ENCODE assay signal across 12 cellular contexts in the genomic region with DNA sequence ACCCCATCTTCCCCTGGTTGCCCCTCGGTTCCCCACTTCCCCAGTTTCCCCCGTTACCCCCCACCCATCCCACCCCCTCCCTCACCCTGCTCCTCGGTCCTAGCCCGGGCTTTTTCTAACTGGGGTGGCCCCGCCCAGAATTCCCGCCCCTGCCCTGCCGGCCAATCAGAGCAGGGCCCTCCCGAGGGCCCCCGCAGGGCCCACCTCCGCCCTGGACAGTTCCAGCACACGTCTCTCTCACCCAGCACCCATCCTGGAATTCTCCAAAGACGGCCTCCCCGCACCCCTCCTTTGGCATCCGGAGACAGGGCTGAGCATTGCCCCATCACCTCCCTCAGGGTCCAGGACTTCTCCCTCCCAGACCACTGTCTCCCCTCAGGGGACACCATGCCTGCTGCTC. TPM values are rescaled to one million over a fixed set of nuclear protein-coding genes. Genes with fewer than 3 reads are reported as not detected.
DNase-seq lines count a peak whose midpoint lies in the region; ATAC-seq and TF ChIP-seq lines count a peak whose summit lies in the region.
"Had no signal": no experiment of that assay in that cellular context is flagged by ENCODE, and none has a peak within 500 bp of the region (broad histone marks: within the 10 kb centered on the region; RNA-seq: fewer than 3 reads in every experiment).

TSS of gene H19 (minus strand) at position 88 of the 400 bp plus-strand sequence.

- intact Hi-C loops in PC-3 (cut with micrococcal nuclease): no loop called here

- H3K4me2 ChIP-seq in PC-3 (ENCODE audit: low read length): no peak within 1 kb of the TSS

- H3K27ac ChIP-seq in PC-3 (ENCODE audit: low read length) (no peak within 1 kb of the TSS), gastroesophageal sphincter (no peak within 1 kb of the TSS)
- H3K27ac ChIP-seq: SK-N-MC had no signal

- no peak within 1 kb of the TSS for H3K4me3 ChIP-seq in PC-3 (ENCODE audit: low read length)
- no peak within 1 kb of the TSS for H3K4me3 ChIP-seq in gastroesophageal sphincter
- H3K4me3 ChIP-seq: SK-N-MC had no signal

- no peak for TF ChIP-seq EP300 in gastroesophageal sphincter (IDR thresholded peaks at IDR 0.05)

- H3K9me3 ChIP-seq in PC-3 (ENCODE audit: low read length) (no peaks in the 10 kb centered on the region), gastroesophageal sphincter (no peaks in the 10 kb centered on the region)

- POLR2A ChIA-PET in PC-3 (lab: Charles Lee; ENCODE audit: unreplicated experiment): no interaction called here

- no peaks in the 10 kb centered on the region for H3K9me2 ChIP-seq in PC-3 (replicated peaks; ENCODE audit: low read length)

- BruUV-seq in PC-3 (replicated peaks; lab: Mats Ljungman, UMichigan): no TSS peak

- H3K79me2 ChIP-seq in PC-3 (ENCODE audit: low read length): no peaks in the 10 kb centered on the region

- no peaks in the 10 kb centered on the region for H4K20me1 ChIP-seq in PC-3 (ENCODE audit: low read length)

- WGBS in gastroesophageal sphincter (ENCODE audit: low coverage in 1 of 2), 2 donors: no CpG with 5 or more reads among the region's 14 CpGs

- H3K36me3 ChIP-seq in PC-3 (ENCODE audit: low read depth, low read length) (no peaks in the 10 kb centered on the region), gastroesophageal sphincter (no peaks in the 10 kb centered on the region)

- TF ChIP-seq CTCF in PC-3 (conservative IDR thresholded peaks at IDR 0.05; ENCODE audit: low read depth, low read length) (no peak), gastroesophageal sphincter (IDR thresholded peaks at IDR 0.05) (no peak), subcutaneous adipose tissue (IDR thresholded peaks at IDR 0.05; ENCODE audit: low read depth) (no peak)

- H2AFZ ChIP-seq in PC-3 (ENCODE audit: low read length): no peak within 1 kb of the TSS

- no peaks in the 10 kb centered on the region for H3F3A ChIP-seq in PC-3 (ENCODE audit: low read length, unreplicated experiment)

- no peak within 1 kb of the TSS for H3K9ac ChIP-seq in PC-3 (ENCODE audit: low read length)

- no peak for TF ChIP-seq POLR2A in gastroesophageal sphincter (IDR thresholded peaks at IDR 0.05)

- DNase-seq in PC-3 (no peak), lung microvascular endothelial cell (ENCODE audit: low read depth in 2 of 2) (no peak), activated gamma-delta T cell (lab: John Stamatoyannopoulos, UW) (no peak)
- no peak for DNase-seq in stimulated activated CD4-positive, alpha-beta T cell treated with anti-CD3 and anti-CD28 coated beads, Interleukin-2, amount 100 ng/mL, for 24 hours
- no peak for DNase-seq in activated CD4-positive, alpha-beta T cell treated with anti-CD3 and anti-CD28 coated beads, Interleukin-2, amount 50 U/mL, for 48 hours
- DNase-seq: naive thymus-derived CD8-positive, alpha-beta T cell; NCI-H1930; NCI-H82 had no signal

- peak; percentile 34; the same call in 1 of the 2 replicates for ATAC-seq in PC-3
- peak; percentile 82 for ATAC-seq in gastroesophageal sphincter
- no peak for ATAC-seq in HG03342 (IDR thresholded peaks at IDR 0.05; ENCODE audit: unreplicated experiment)

- CTCF ChIA-PET in PC-3 (lab: Charles Lee): no interaction called here

- H3K27me3 ChIP-seq in PC-3 (ENCODE audit: low read length) (no peaks in the 10 kb centered on the region), gastroesophageal sphincter (no peaks in the 10 kb centered on the region)

- H3K4me1 ChIP-seq in PC-3 (ENCODE audit: insufficient read depth, low read length) (no peaks in the 10 kb centered on the region), gastroesophageal sphincter (no peaks in the 10 kb centered on the region)

RNA-seq across cellular contexts. Expression of gene H19, which starts in this region (rescaled TPM):
- total RNA-seq in PC-3 (2014; rRNA removed) (not detected in 2 replicates), gastroesophageal sphincter (100 to 1,000 TPM in 3 of 4 donors, 10 to 100 TPM in 1; 77.5 to 429 (median 399) TPM), lung microvascular endothelial cell (20.0 and 53.6 TPM in 2 replicates), subcutaneous adipose tissue (100 to 1,000 TPM in 3 of 4 donors, 10 to 100 TPM in 1; 47.1 to 338 (median 137) TPM)
- total RNA-seq: naive thymus-derived CD8-positive, alpha-beta T cell had no signal

Comparison
In these comparisons a context has a peak if more than half of its experiments do, and no peak if none do; other contexts are left out.
1. RNA of gene H19 (total RNA-seq): 77.5 to 429 TPM in gastroesophageal sphincter, 47.1 to 338 TPM in subcutaneous adipose tissue and 20.0 to 53.6 TPM in lung microvascular endothelial cell; not detected in PC-3; every median in the first group is over 10 times any median in the second.
2. Peak in ATAC-seq in PC-3; RNA of the gene not detected or under 1 TPM.